1 cellular context compared by ENCODE assay signal in genomic region chr14:33914676-33915516, GRCh38.
TF ChIP-seq lines count a peak whose summit lies in the region.

No MANE protein-coding gene starts in this region.

TF ChIP-seq in HepG2, 621 proteins besides CTCF, POLR2A, EP300 and RAD21 (continued from another document):
- TF ChIP-seq ZNF296 (CRISPR knock-in tag; conservative IDR thresholded peaks at IDR 0.05), result no peak
